ENCODE assay signal across 9 cellular contexts in genomic region chr14:88559852-88560251, GRCh38. TPM values are rescaled to one million over a fixed set of nuclear protein-coding genes. Genes with fewer than 3 reads are reported as not detected.
DNase-seq lines count a peak whose midpoint lies in the region; ATAC-seq, FAIRE-seq and TF ChIP-seq lines count a peak whose summit lies in the region.
"Had no signal": no experiment of that assay in that cellular context is flagged by ENCODE, and none has a peak within 500 bp of the region (broad histone marks: within the 10 kb centered on the region; RNA-seq: fewer than 3 reads in every experiment).

No MANE protein-coding gene starts in this region.

- peaks cover 16% of the 10 kb centered on the region for H3K79me2 ChIP-seq in OCI-LY7 (ENCODE audit: insufficient read depth, low read depth, low read length)

- H3K9me3 ChIP-seq in OCI-LY7 (ENCODE audit: low read length) (no peaks in the 10 kb centered on the region), transverse colon (no peaks in the 10 kb centered on the region), kidney (ENCODE audit: control insufficient read depth in 1 of 2, low read length in 2 of 2) (no peaks in the 10 kb centered on the region)

- DNase-seq in activated CD4-positive, alpha-beta T cell treated with anti-CD3 and anti-CD28 coated beads, Interleukin-2, amount 10 ng/mL, durations not matched to agents 24 days and 14 days: peak; percentile 54
- no peak for DNase-seq in activated CD4-positive, alpha-beta T cell treated with anti-CD3 and anti-CD28 coated beads, Interleukin-2, amount 50 U/mL, for 1 hour
- DNase-seq in OCI-LY7 (ENCODE audit: low spot score): peak; percentile 15
- DNase-seq in fibroblast of the aortic adventitia (ENCODE audit: low read depth): peak; percentile 75
- no peak for DNase-seq in transverse colon
- no peak for DNase-seq in kidney
- no peak for DNase-seq in progenitor cell of endocrine pancreas (ENCODE audit: low spot score, unreplicated experiment)
- DNase-seq: activated CD4-positive, alpha-beta T cell treated with anti-CD3 and anti-CD28 coated beads, Interleukin-2, amount 10 ng/mL, durations not matched to agents 7 days and 5 days had no signal

- H3K9me3 Mint-ChIP-seq in activated CD4-positive, alpha-beta T cell treated with anti-CD3 and anti-CD28 coated beads, Interleukin-2, amount 10 ng/mL, durations not matched to agents 24 days and 14 days: peaks cover 6% of the 10 kb centered on the region
- no peaks in the 10 kb centered on the region for H3K9me3 Mint-ChIP-seq in progenitor cell of endocrine pancreas (ENCODE audit: low read depth)
- H3K9me3 Mint-ChIP-seq: activated CD4-positive, alpha-beta T cell treated with anti-CD3 and anti-CD28 coated beads, Interleukin-2, amount 10 ng/mL, durations not matched to agents 7 days and 5 days had no signal

- POLR2A ChIA-PET in OCI-LY7 (lab: Charles Lee): no interaction called here

- in situ Hi-C loops in transverse colon (cut with MboI; ENCODE audit: low pct_ligation_motif_present in 1 of 4, low pct_unique_long_range_greater_than_20kb in 1 of 4, low sequenced_read_pairs in 3 of 4): loop anchor here in 3 of 4 donors (5.0 to 25.0 kb wide), 3 partner anchors 65 to 373 kb away; no protein-coding TSS in a partner anchor

- intact Hi-C loops in activated CD4-positive, alpha-beta T cell treated with anti-CD3 and anti-CD28 coated beads, Interleukin-2, amount 10 ng/mL, durations not matched to agents 24 days and 14 days (cut with micrococcal nuclease): loop anchor here (10.0 kb wide), 3 partner anchors 265 to 615 kb away; partner anchors contain the start of genes GPR65 and TTC8
- intact Hi-C loops in OCI-LY7 (cut with micrococcal nuclease; ENCODE audit: unreplicated experiment): loop anchor here (10.0 kb wide), 1 partner anchor 175 kb away; the partner anchor contains the start of gene SPATA7
- intact Hi-C loops in transverse colon (cut with DNase I; ENCODE audit: low total_unique reads): no loop called here
- intact Hi-C loops in kidney (cut with DNase I): no loop called here

- BruUV-seq in OCI-LY7 (replicated peaks; lab: Mats Ljungman, UMichigan): no TSS peak

- H3K27me3 ChIP-seq in transverse colon: peaks cover 5% of the 10 kb centered on the region

- H3K36me3 Mint-ChIP-seq in activated CD4-positive, alpha-beta T cell treated with anti-CD3 and anti-CD28 coated beads, Interleukin-2, amount 10 ng/mL, durations not matched to agents 24 days and 14 days (ENCODE audit: low read depth): peaks cover 17% of the 10 kb centered on the region
- peaks cover 2% of the 10 kb centered on the region for H3K36me3 Mint-ChIP-seq in progenitor cell of endocrine pancreas (ENCODE audit: insufficient read depth)

- CTCF ChIA-PET in OCI-LY7 (lab: Charles Lee; ENCODE audit: unreplicated experiment): no interaction called here

- H3K4me1 ChIP-seq in OCI-LY7 (ENCODE audit: insufficient read depth, low read length, poor library complexity, severe bottlenecking): peaks cover 15% of the 10 kb centered on the region
- peaks cover 6 to 23% (median 17%) of the 10 kb centered on the region in 4 donors for H3K4me1 ChIP-seq in transverse colon
- H3K4me1 ChIP-seq in kidney (ENCODE audit: control insufficient read depth in 1 of 2, insufficient read depth in 1 of 2, low read depth in 1 of 2, low read length in 2 of 2): peaks cover 11 to 14% of the 10 kb centered on the region in 2 donors

- H2AFZ ChIP-seq in OCI-LY7 (ENCODE audit: low read length): no peak overlapping the region

- TF ChIP-seq CTCF in OCI-LY7 (conservative IDR thresholded peaks at IDR 0.05; ENCODE audit: low read length) (peak; percentile 42; the same call in 1 of the 2 replicates), fibroblast of the aortic adventitia (IDR thresholded peaks at IDR 0.05; ENCODE audit: insufficient read depth, low read length) (peak; percentile 69), transverse colon (IDR thresholded peaks at IDR 0.05) (peak; percentile 25 to 35 (median 29)), kidney (IDR thresholded peaks at IDR 0.05; ENCODE audit: borderline replicate concordance, extremely low read depth, insufficient read depth) (no peak), progenitor cell of endocrine pancreas (IDR thresholded peaks at IDR 0.05; ENCODE audit: unreplicated experiment) (no peak)

- no peak overlapping the region for H3K9ac ChIP-seq in kidney (ENCODE audit: low read length in 2 of 2)

- H3K4me3 Mint-ChIP-seq in activated CD4-positive, alpha-beta T cell treated with anti-CD3 and anti-CD28 coated beads, Interleukin-2, amount 10 ng/mL, durations not matched to agents 24 days and 14 days: no peak overlapping the region
- no peak overlapping the region for H3K4me3 Mint-ChIP-seq in progenitor cell of endocrine pancreas (ENCODE audit: low read depth)
- H3K4me3 Mint-ChIP-seq: activated CD4-positive, alpha-beta T cell treated with anti-CD3 and anti-CD28 coated beads, Interleukin-2, amount 10 ng/mL, durations not matched to agents 7 days and 5 days had no signal

- H3K27ac Mint-ChIP-seq in activated CD4-positive, alpha-beta T cell treated with anti-CD3 and anti-CD28 coated beads, Interleukin-2, amount 10 ng/mL, durations not matched to agents 24 days and 14 days: no peak overlapping the region
- H3K27ac Mint-ChIP-seq in progenitor cell of endocrine pancreas: no peak overlapping the region
- H3K27ac Mint-ChIP-seq: activated CD4-positive, alpha-beta T cell treated with anti-CD3 and anti-CD28 coated beads, Interleukin-2, amount 10 ng/mL, durations not matched to agents 7 days and 5 days had no signal

- no peaks in the 10 kb centered on the region for H3K9me2 ChIP-seq in OCI-LY7 (ENCODE audit: insufficient read depth, low read length)

- ATAC-seq in HG03196 (IDR thresholded peaks at IDR 0.05; ENCODE audit: unreplicated experiment): no peak

- peaks cover 28% of the 10 kb centered on the region for H3K4me1 Mint-ChIP-seq in activated CD4-positive, alpha-beta T cell treated with anti-CD3 and anti-CD28 coated beads, Interleukin-2, amount 10 ng/mL, durations not matched to agents 24 days and 14 days
- peaks cover 23% of the 10 kb centered on the region for H3K4me1 Mint-ChIP-seq in progenitor cell of endocrine pancreas (ENCODE audit: low read depth)

- FAIRE-seq in kidney (lab: Jason Lieb, UNC): no peak

- TF ChIP-seq EP300 in transverse colon (IDR thresholded peaks at IDR 0.05; ENCODE audit: low read depth): no peak

- H3K4me3 ChIP-seq in OCI-LY7 (ENCODE audit: low read depth, low read length, poor library complexity, severe bottlenecking): no peak overlapping the region
- no peak overlapping the region for H3K4me3 ChIP-seq in fibroblast of the aortic adventitia (ENCODE audit: low read depth, low read length)
- no peak overlapping the region for H3K4me3 ChIP-seq in transverse colon
- H3K4me3 ChIP-seq in kidney (ENCODE audit: low read length in 2 of 2): no peak overlapping the region

- TF ChIP-seq POLR2A in transverse colon (IDR thresholded peaks at IDR 0.05): no peak

- no peak overlapping the region for H3K4me2 ChIP-seq in OCI-LY7 (ENCODE audit: low read length)

- WGBS in transverse colon (ENCODE audit: low coverage in 1 of 2), 2 donors: 0 to 3% methylated on average over 1 of the region's 1 CpG

- H3K27ac ChIP-seq in OCI-LY7 (ENCODE audit: low read depth, low read length, poor library complexity, severe bottlenecking) (no peak overlapping the region), transverse colon (no peak overlapping the region), kidney (ENCODE audit: low read depth in 2 of 2, low read length in 2 of 2) (no peak overlapping the region)

- H3K36me3 ChIP-seq in OCI-LY7 (ENCODE audit: insufficient read depth, low read length) (no peaks in the 10 kb centered on the region), transverse colon (no peaks in the 10 kb centered on the region), kidney (ENCODE audit: control insufficient read depth in 1 of 2, insufficient read depth in 2 of 2, low read length in 2 of 2) (no peaks in the 10 kb centered on the region)

- H3K27me3 Mint-ChIP-seq in activated CD4-positive, alpha-beta T cell treated with anti-CD3 and anti-CD28 coated beads, Interleukin-2, amount 10 ng/mL, durations not matched to agents 24 days and 14 days: peaks cover 52% of the 10 kb centered on the region
- H3K27me3 Mint-ChIP-seq in progenitor cell of endocrine pancreas: no peaks in the 10 kb centered on the region

- H4K20me1 ChIP-seq in OCI-LY7 (ENCODE audit: insufficient read depth, low read length): 0 out of 2 replicates have a peak, but pooled peaks cover 5% of the 10 kb centered on the region

RNA-seq across cellular contexts. Expression of gene ZC3H14, which starts 3.0 kb away (rescaled TPM):
- total RNA-seq in activated CD4-positive, alpha-beta T cell treated with anti-CD3 and anti-CD28 coated beads, Interleukin-2, amount 10 ng/mL, durations not matched to agents 24 days and 14 days: 59.2 and 64.7 TPM in 2 replicates
- total RNA-seq in OCI-LY7 (2014; rRNA removed; shearing (Covaris generic)): 51.9 and 53.5 TPM in 2 replicates
- 36.6 and 45.2 TPM in 2 replicates for total RNA-seq in OCI-LY7 (2022)
- 35.6 and 78.3 TPM in 2 replicates for total RNA-seq in fibroblast of the aortic adventitia (ENCODE audit: low replicate concordance)
- 100 to 1,000 TPM in 1 of 4 donors, 10 to 100 TPM in 3; 29.9 to 103 (median 81.0) TPM for total RNA-seq in transverse colon
- total RNA-seq in kidney: 49.7 TPM
- polyA plus RNA-seq in kidney (ENCODE audit: insufficient read depth, low read depth, low replicate concordance): 27.7 TPM
- total RNA-seq in progenitor cell of endocrine pancreas: 102 and 116 TPM in 2 replicates

RNA-seq across cellular contexts. Expression of gene PTPN21, which starts 5.0 kb away (rescaled TPM):
- 0.05 and 0.21 TPM in 2 replicates for total RNA-seq in activated CD4-positive, alpha-beta T cell treated with anti-CD3 and anti-CD28 coated beads, Interleukin-2, amount 10 ng/mL, durations not matched to agents 24 days and 14 days
- total RNA-seq in OCI-LY7 (2014; rRNA removed; shearing (Covaris generic)): not detected in 2 replicates
- not detected in 2 replicates for total RNA-seq in OCI-LY7 (2022)
- total RNA-seq in fibroblast of the aortic adventitia (ENCODE audit: low replicate concordance): 10.3 and 16.2 TPM in 2 replicates
- 10 to 100 TPM; 27.8 to 38.5 (median 28.9) TPM for total RNA-seq in transverse colon
- 23.2 TPM for total RNA-seq in kidney
- 5.3 TPM for polyA plus RNA-seq in kidney (ENCODE audit: insufficient read depth, low read depth, low replicate concordance)
- total RNA-seq in progenitor cell of endocrine pancreas: 40.0 and 42.1 TPM in 2 replicates
- total RNA-seq: activated CD4-positive, alpha-beta T cell treated with anti-CD3 and anti-CD28 coated beads, Interleukin-2, amount 10 ng/mL, durations not matched to agents 7 days and 5 days had no signal

Comparison
In these comparisons a context has a peak if more than half of its experiments do, and no peak if none do; other contexts are left out.
1. DNase-seq: peak in activated CD4-positive, alpha-beta T cell treated with anti-CD3 and anti-CD28 coated beads, Interleukin-2, amount 10 ng/mL, durations not matched to agents 24 days and 14 days (single experiment), OCI-LY7 (single experiment) and fibroblast of the aortic adventitia (single experiment); none in activated CD4-positive, alpha-beta T cell treated with anti-CD3 and anti-CD28 coated beads, Interleukin-2, amount 50 U/mL, for 1 hour (single experiment), transverse colon (single experiment), kidney (single experiment) and progenitor cell of endocrine pancreas (single experiment).
2. CTCF ChIP-seq: peak in OCI-LY7 (single experiment), fibroblast of the aortic adventitia (single experiment) and transverse colon (5 of 5); none in kidney (single experiment) and progenitor cell of endocrine pancreas (single experiment).
3. intact Hi-C loops: an anchor here in activated CD4-positive, alpha-beta T cell treated with anti-CD3 and anti-CD28 coated beads, Interleukin-2, amount 10 ng/mL, durations not matched to agents 24 days and 14 days (10.0 kb wide) and OCI-LY7 (10.0 kb wide); none called in transverse colon and kidney.